ENCODE assay signal across 24 cellular contexts in genomic region chr10:18563003-18563726, GRCh38.
DNase-seq lines count a peak whose midpoint lies in the region; ATAC-seq, FAIRE-seq and TF ChIP-seq lines count a peak whose summit lies in the region.
"Had no signal": no experiment of that assay in that cellular context is flagged by ENCODE, and none has a peak within 500 bp of the region (broad histone marks: within the 10 kb centered on the region; RNA-seq: fewer than 3 reads in every experiment).

No MANE protein-coding gene starts in this region.

- CTCF ChIA-PET in A549 (lab: Yijun Ruan, JAX), result no interaction called here
- CTCF ChIA-PET in IMR-90 (lab: Yijun Ruan, JAX), result no interaction called here
- CTCF ChIA-PET in WTC11 (lab: Charles Lee), result no interaction called here
- CTCF ChIA-PET in H1 (lab: Charles Lee; ENCODE audit: partially characterized antibody), result no interaction called here
- CTCF ChIA-PET in OCI-LY7 (lab: Charles Lee; ENCODE audit: unreplicated experiment), result no interaction called here

- no peak overlapping the region; the same call in 1 of the 2 replicates for H2BK12ac ChIP-seq in H1 (ENCODE audit: low read depth, low read length)

- no peaks in the 10 kb centered on the region for H3K9me3 Mint-ChIP-seq in WTC11
- H3K9me3 Mint-ChIP-seq: CD4-positive, alpha-beta T cell; CD8-positive, alpha-beta T cell had no signal

- H3K23ac ChIP-seq in IMR-90 (ENCODE audit: low read depth, low read length) (no peak overlapping the region), H1 (ENCODE audit: insufficient read length) (no peak overlapping the region)

- H3K4me1 Mint-ChIP-seq in WTC11, result no peaks in the 10 kb centered on the region
- H3K4me1 Mint-ChIP-seq: B cell had no signal

- no peaks in the 10 kb centered on the region for H3K36me3 ChIP-seq in IMR-90 (ENCODE audit: control insufficient read depth, insufficient read depth, low read length)
- peaks cover 0 to 18% (median 2%) of the 10 kb centered on the region in 4 experiments; a peak in 2 of 8 replicates for H3K36me3 ChIP-seq in H1 (ENCODE audit: control insufficient read depth in 2 of 4, insufficient read depth in 4 of 4, low read length in 3 of 4)
- peaks cover 2% of the 10 kb centered on the region for H3K36me3 ChIP-seq in right atrium auricular region
- peaks cover 34% of the 10 kb centered on the region for H3K36me3 ChIP-seq in OCI-LY7 (ENCODE audit: insufficient read depth, low read length)

- dilution Hi-C loops in IMR-90 (cut with HindIII; ENCODE audit: low sequenced_read_pairs, unreplicated experiment), result no loop called here

- no peaks in the 10 kb centered on the region for H3K36me3 Mint-ChIP-seq in WTC11
- H3K36me3 Mint-ChIP-seq: CD8-positive, alpha-beta T cell had no signal

- H3K9ac ChIP-seq in IMR-90 (ENCODE audit: low read depth, low read length) (no peak overlapping the region), H1 (replicated peaks in 1 of 4; ENCODE audit: extremely low read depth in 1 of 4, low read depth in 3 of 4, low read length in 3 of 4) (no peak overlapping the region)
- H3K9ac ChIP-seq: BLaER1 treated with 17β-estradiol and CSF1 and Interleukin-3, amounts not matched to agents 10 nM and 100 nM had no signal

- H3K4me2 ChIP-seq in A549 (no peak overlapping the region), IMR-90 (ENCODE audit: low read depth, low read length) (no peak overlapping the region), H1 (ENCODE audit: insufficient read depth in 1 of 2, low read depth in 2 of 2, low read length in 2 of 2) (no peak overlapping the region), OCI-LY7 (ENCODE audit: low read length) (no peak overlapping the region)
- H3K4me2 ChIP-seq: BLaER1 treated with 17β-estradiol and CSF1 and Interleukin-3, amounts not matched to agents 10 nM and 100 nM had no signal

- H3K23me2 ChIP-seq in H1 (ENCODE audit: low read depth, low read length), result peaks cover 72% of the 10 kb centered on the region; the same call in 1 of the 2 replicates

- H4K91ac ChIP-seq in IMR-90 (ENCODE audit: insufficient read depth, low read depth, low read length) (no peak overlapping the region), H1 (replicated peaks; ENCODE audit: insufficient read length, low read length) (no peak overlapping the region)

- no peaks in the 10 kb centered on the region for H3K9me2 ChIP-seq in OCI-LY7 (ENCODE audit: insufficient read depth, low read length)

- H2BK20ac ChIP-seq in IMR-90 (ENCODE audit: low read depth, low read length) (no peak overlapping the region), H1 (ENCODE audit: low read length) (no peak overlapping the region)

- H2BK15ac ChIP-seq in IMR-90 (ENCODE audit: low read depth, low read length) (no peak overlapping the region), H1 (ENCODE audit: low read length) (no peak overlapping the region)

- intact Hi-C loops in IMR-90 (cut with micrococcal nuclease) (no loop called here), OCI-LY7 (cut with micrococcal nuclease; ENCODE audit: unreplicated experiment) (no loop called here)

- TF ChIP-seq EP300 in A549 (IDR thresholded peaks at IDR 0.05) (no peak), H1 (IDR thresholded peaks at IDR 0.05; ENCODE audit: borderline replicate concordance in 1 of 2, low read depth in 2 of 2, low read length in 2 of 2) (no peak)

- TF ChIP-seq RAD21 in A549 (conservative IDR thresholded peaks at IDR 0.05 in 1 of 2, IDR thresholded peaks at IDR 0.05 in 1 of 2), result no peak
- no peak for TF ChIP-seq RAD21 in IMR-90 (IDR thresholded peaks at IDR 0.05; ENCODE audit: low read length)
- TF ChIP-seq RAD21 in H1 (IDR thresholded peaks at IDR 0.05 in 1 of 2, conservative IDR thresholded peaks at IDR 0.05 in 1 of 2; ENCODE audit: low read depth in 2 of 2, low read length in 2 of 2), result no peak

- H2BK120ac ChIP-seq in IMR-90 (ENCODE audit: low read depth, low read length), result no peak overlapping the region
- H2BK120ac ChIP-seq in H1 (replicated peaks; ENCODE audit: low read depth, low read length), result no peak overlapping the region

- TF ChIP-seq POLR2A in A549 (IDR thresholded peaks at IDR 0.05; ENCODE audit: low read length), result no peak
- no peak for TF ChIP-seq POLR2A in IMR-90 (IDR thresholded peaks at IDR 0.05; ENCODE audit: low read depth, low read length)
- no peak for TF ChIP-seq POLR2A in H1 (IDR thresholded peaks at IDR 0.05; ENCODE audit: control extremely low read depth in 1 of 2, low read depth in 2 of 2, low read length in 2 of 2)

- H3K79me1 ChIP-seq in IMR-90 (ENCODE audit: low read depth in 1 of 2, low read length in 2 of 2), result no peaks in the 10 kb centered on the region
- no peaks in the 10 kb centered on the region for H3K79me1 ChIP-seq in H1 (ENCODE audit: low read depth, low read length)

- H3K4me1 ChIP-seq in A549, result no peaks in the 10 kb centered on the region
- H3K4me1 ChIP-seq in IMR-90 (ENCODE audit: control insufficient read depth, insufficient read depth, low read length), result no peaks in the 10 kb centered on the region
- no peaks in the 10 kb centered on the region for H3K4me1 ChIP-seq in H1 (replicated peaks in 1 of 4; ENCODE audit: control insufficient read depth in 3 of 4, insufficient read depth in 4 of 4, low read length in 3 of 4)
- H3K4me1 ChIP-seq in right atrium auricular region, result no peaks in the 10 kb centered on the region
- no peaks in the 10 kb centered on the region for H3K4me1 ChIP-seq in OCI-LY7 (ENCODE audit: insufficient read depth, low read length, poor library complexity, severe bottlenecking)
- H3K4me1 ChIP-seq: BLaER1 treated with 17β-estradiol and CSF1 and Interleukin-3, amounts not matched to agents 10 nM and 100 nM had no signal

- TF ChIP-seq CTCF in A549 (IDR thresholded peaks at IDR 0.05) (no peak), IMR-90 (conservative IDR thresholded peaks at IDR 0.05; ENCODE audit: low read depth, low read length) (no peak), WTC11 (IDR thresholded peaks at IDR 0.05) (no peak), H1 (IDR thresholded peaks at IDR 0.05; ENCODE audit: control extremely low read depth in 1 of 3, insufficient read depth in 1 of 3, low read depth in 1 of 3, low read length in 3 of 3) (no peak), right atrium auricular region (IDR thresholded peaks at IDR 0.05) (no peak), OCI-LY7 (conservative IDR thresholded peaks at IDR 0.05; ENCODE audit: low read length) (no peak)

- DNase-seq in A549 (ENCODE audit: low read depth in 1 of 2, low spot score in 1 of 2) (no peak), IMR-90 (no peak), WTC11 (ENCODE audit: low spot score) (no peak), H1 (ENCODE audit: low read depth in 1 of 2, low spot score in 2 of 2) (no peak), right atrium auricular region (ENCODE audit: low spot score) (no peak), ACHN (no peak), OCI-LY7 (ENCODE audit: low spot score) (no peak)
- no peak for DNase-seq in stimulated activated CD8-positive, alpha-beta memory T cell treated with anti-CD3 and anti-CD28 coated beads, Interleukin-4, amount 100 ng/mL, for 48 hours
- DNase-seq: AML-193; CD4-positive, alpha-beta T cell; CD8-positive, alpha-beta T cell; COR-L47; DMS 273 treated with DMSO at 0.1 percent for 48 hours; DMS153; DMS79; DND-41; EL; GDM1 had no signal

- H3K56ac ChIP-seq in IMR-90 (ENCODE audit: extremely low read depth, insufficient read depth, low read length), result no peak overlapping the region
- no peak overlapping the region for H3K56ac ChIP-seq in H1 (replicated peaks; ENCODE audit: insufficient read length, low read depth, low read length)

- H3K79me2 ChIP-seq in H1 (ENCODE audit: control insufficient read depth in 1 of 2, insufficient read depth in 2 of 2, low read length in 2 of 2) (no peaks in the 10 kb centered on the region), OCI-LY7 (ENCODE audit: insufficient read depth, low read depth, low read length) (no peaks in the 10 kb centered on the region)

- WGBS in A549 (ENCODE audit: missing lambda C conversion rate), result 78% methylated on average over 6 of the region's 6 CpGs
- WGBS in IMR-90 (ENCODE audit: extremely low coverage in 2 of 2, insufficient read length in 1 of 2), 2 experiments, result 94 to 99% methylated on average over 4 to 6 of the region's 6 CpGs
- WGBS in H1 (ENCODE audit: extremely low coverage in 1 of 2, insufficient coverage in 1 of 2, insufficient read length in 1 of 2, insufficient replicate concordance in 2 of 2, low coverage in 1 of 2, low lambda C conversion rate in 2 of 2, missing lambda C conversion rate in 1 of 2), 2 experiments, result 94 to 100% methylated on average over 6 of the region's 6 CpGs

- POLR2A ChIA-PET in A549 (lab: Yijun Ruan, JAX) (no interaction called here), IMR-90 (lab: Charles Lee; ENCODE audit: unreplicated experiment) (no interaction called here), WTC11 (lab: Charles Lee) (no interaction called here), H1 (lab: Charles Lee; ENCODE audit: partially characterized antibody) (no interaction called here), OCI-LY7 (lab: Charles Lee) (no interaction called here)

- H3K4me3 ChIP-seq in A549, result no peak overlapping the region
- H3K4me3 ChIP-seq in IMR-90 (ENCODE audit: insufficient read depth, low read depth, low read length), result no peak overlapping the region
- H3K4me3 ChIP-seq in H1 (ENCODE audit: extremely low read depth in 1 of 4, insufficient read depth in 2 of 4, low read depth in 3 of 4, low read length in 4 of 4), result no peak overlapping the region
- no peak overlapping the region for H3K4me3 ChIP-seq in right atrium auricular region
- no peak overlapping the region for H3K4me3 ChIP-seq in OCI-LY7 (ENCODE audit: low read depth, low read length, poor library complexity, severe bottlenecking)
- H3K4me3 ChIP-seq: BLaER1 treated with 17β-estradiol and CSF1 and Interleukin-3, amounts not matched to agents 10 nM and 100 nM had no signal

- no peak overlapping the region for H3K4me3 Mint-ChIP-seq in WTC11
- H3K4me3 Mint-ChIP-seq: B cell; CD4-positive, alpha-beta T cell; CD8-positive, alpha-beta T cell had no signal

- H4K5ac ChIP-seq in IMR-90 (ENCODE audit: low read depth, low read length) (no peak overlapping the region), H1 (ENCODE audit: insufficient read length, low read depth, low read length) (no peak overlapping the region)

- H3K9me3 ChIP-seq in A549 (peaks cover 5% of the 10 kb centered on the region; the same call in 2 of the 3 replicates), IMR-90 (ENCODE audit: control insufficient read depth, insufficient read depth, low read length) (no peaks in the 10 kb centered on the region; the same call in 1 of the 2 replicates), H1 (ENCODE audit: insufficient read depth in 2 of 2, low read depth in 1 of 2, low read length in 1 of 2) (peaks cover 0 to 84% of the 10 kb centered on the region in 2 experiments; a peak in 3 of 4 replicates), right atrium auricular region (no peaks in the 10 kb centered on the region), OCI-LY7 (ENCODE audit: low read length) (peaks cover 11% of the 10 kb centered on the region)

- H4K20me1 ChIP-seq in IMR-90 (ENCODE audit: insufficient read depth, low read length), result no peaks in the 10 kb centered on the region
- no peaks in the 10 kb centered on the region for H4K20me1 ChIP-seq in H1 (replicated peaks in 1 of 2; ENCODE audit: control insufficient read depth in 1 of 2, insufficient read depth in 2 of 2, low read length in 2 of 2)
- no peaks in the 10 kb centered on the region for H4K20me1 ChIP-seq in OCI-LY7 (ENCODE audit: insufficient read depth, low read length)
- H4K20me1 ChIP-seq: BLaER1 treated with 17β-estradiol and CSF1 and Interleukin-3, amounts not matched to agents 10 nM and 100 nM had no signal

- no peaks in the 10 kb centered on the region for H3K27me3 ChIP-seq in IMR-90 (ENCODE audit: control insufficient read depth, insufficient read depth, low read length)
- no peaks in the 10 kb centered on the region for H3K27me3 ChIP-seq in H1 (replicated peaks in 1 of 4; ENCODE audit: control insufficient read depth in 3 of 4, extremely low read depth in 1 of 4, insufficient read depth in 3 of 4, low read length in 3 of 4)
- H3K27me3 ChIP-seq in right atrium auricular region, result no peaks in the 10 kb centered on the region
- H3K27me3 ChIP-seq: BLaER1 treated with 17β-estradiol and CSF1 and Interleukin-3, amounts not matched to agents 10 nM and 100 nM had no signal

- FAIRE-seq in A549 (lab: Jason Lieb, UNC) (no peak), H1 (lab: Jason Lieb, UNC) (no peak)
- FAIRE-seq: GM12891, GM19239 had no signal

- no peak overlapping the region for H2AK5ac ChIP-seq in IMR-90 (ENCODE audit: low read depth, low read length)
- no peak overlapping the region for H2AK5ac ChIP-seq in H1 (ENCODE audit: low read depth, low read length)

- H2AK9ac ChIP-seq in IMR-90 (replicated peaks; ENCODE audit: low read depth, low read length, poor library complexity), result no peak overlapping the region

- BruUV-seq in IMR-90 (replicated peaks; lab: Mats Ljungman, UMichigan) (no TSS peak), OCI-LY7 (replicated peaks; lab: Mats Ljungman, UMichigan) (no TSS peak)

- no peak overlapping the region for H4K8ac ChIP-seq in IMR-90 (ENCODE audit: low read depth in 2 of 2, low read length in 2 of 2)
- H4K8ac ChIP-seq in H1 (ENCODE audit: extremely low read depth, insufficient read depth, low read length), result no peak overlapping the region

- H3K14ac ChIP-seq in IMR-90 (replicated peaks; ENCODE audit: low read depth, low read length), result no peak overlapping the region
- no peak overlapping the region for H3K14ac ChIP-seq in H1 (ENCODE audit: insufficient read length)

- H3K9me1 ChIP-seq in IMR-90 (ENCODE audit: insufficient read depth, low read length), result no peaks in the 10 kb centered on the region

- H3K18ac ChIP-seq in IMR-90 (ENCODE audit: low read depth, low read length), result no peak overlapping the region
- H3K18ac ChIP-seq in H1 (ENCODE audit: extremely low read depth, low read length), result no peak overlapping the region

- H3K27ac ChIP-seq in A549 (no peak overlapping the region), IMR-90 (ENCODE audit: insufficient read depth, low read length) (no peak overlapping the region), H1 (ENCODE audit: low read depth, low read length) (no peak overlapping the region), right atrium auricular region (no peak overlapping the region), OCI-LY7 (ENCODE audit: low read depth, low read length, poor library complexity, severe bottlenecking) (no peak overlapping the region)
- H3K27ac ChIP-seq: 22Rv1; BLaER1 treated with 17β-estradiol and CSF1 and Interleukin-3, amounts not matched to agents 10 nM and 100 nM; C4-2B had no signal

- no peak overlapping the region for H2AFZ ChIP-seq in IMR-90 (replicated peaks; ENCODE audit: low read length, poor library complexity)
- H2AFZ ChIP-seq in H1 (ENCODE audit: low read length), result no peak overlapping the region
- H2AFZ ChIP-seq in OCI-LY7 (ENCODE audit: low read length), result no peak overlapping the region

- ATAC-seq in A549 (no peak), IMR-90 (ENCODE audit: low read depth) (no peak), WTC11 (no peak)
- ATAC-seq: CD8-positive, alpha-beta T cell had no signal

- no peak overlapping the region for H3K27ac Mint-ChIP-seq in WTC11
- H3K27ac Mint-ChIP-seq: B cell; CD4-positive, alpha-beta T cell; CD8-positive, alpha-beta T cell had no signal

- H2BK5ac ChIP-seq in IMR-90 (ENCODE audit: low read depth, low read length, poor library complexity, severe bottlenecking), result peak overlapping the region; percentile 83
- H2BK5ac ChIP-seq in H1 (ENCODE audit: low read depth, low read length), result no peak overlapping the region

- H3K27me3 Mint-ChIP-seq in WTC11 (ENCODE audit: low read depth), result no peaks in the 10 kb centered on the region
- H3K27me3 Mint-ChIP-seq: B cell; CD4-positive, alpha-beta T cell had no signal

- in situ Hi-C loops in IMR-90 (cut with MboI; ENCODE audit: low sequenced_read_pairs) (no loop called here), ACHN (cut with HindIII; ENCODE audit: low pct_ligation_motif_present, low pct_unique_long_range_greater_than_20kb, low sequenced_read_pairs) (no loop called here)

- H3K4ac ChIP-seq in IMR-90 (ENCODE audit: low read depth, low read length) (no peak overlapping the region), H1 (replicated peaks; ENCODE audit: insufficient read length, low read depth, low read length) (no peak overlapping the region)
